Comparison of ENCODE assay signal across 8 cellular contexts in genomic region chr20:33291830-33292355, GRCh38. TPM values are rescaled to one million over a fixed set of nuclear protein-coding genes. Genes with fewer than 3 reads are reported as not detected.
DNase-seq lines count a peak whose midpoint lies in the region; ATAC-seq and TF ChIP-seq lines count a peak whose summit lies in the region.

No MANE protein-coding gene starts in this region.

- H3K27me3 Mint-ChIP-seq in H9 (ENCODE audit: low read depth), result peaks cover 31% of the 10 kb centered on the region

- POLR2A ChIA-PET in BJ (lab: Charles Lee), result no interaction called here

- no peak for ATAC-seq in left ventricle myocardium superior
- no peak for ATAC-seq in GM18861 (IDR thresholded peaks at IDR 0.05; ENCODE audit: unreplicated experiment)
- no peak for ATAC-seq in HG02973 (IDR thresholded peaks at IDR 0.05; ENCODE audit: unreplicated experiment)

- no peak overlapping the region for H3K4ac ChIP-seq in H9 (ENCODE audit: low read depth, low read length)

- no peaks in the 10 kb centered on the region for H3K36me3 ChIP-seq in BJ (ENCODE audit: control insufficient read depth, insufficient read depth, low read length)

- no peaks in the 10 kb centered on the region for H3K79me2 ChIP-seq in H9 (ENCODE audit: insufficient read depth, low read length)

- H3K4me3 ChIP-seq in BJ (ENCODE audit: low read depth, low read length), result no peak overlapping the region

- H3K4me1 ChIP-seq in H9 (ENCODE audit: insufficient read depth, low read length), result no peaks in the 10 kb centered on the region

- no peaks in the 10 kb centered on the region for H3K9me3 ChIP-seq in H9 (ENCODE audit: control insufficient read depth, low read depth, low read length)

- peaks cover 8% of the 10 kb centered on the region for H3K27me3 ChIP-seq in BJ (ENCODE audit: control insufficient read depth, insufficient read depth, low read length)
- no peaks in the 10 kb centered on the region for H3K27me3 ChIP-seq in H9 (ENCODE audit: insufficient read depth, low read length)

- no peak overlapping the region for H2BK12ac ChIP-seq in H9 (ENCODE audit: insufficient read length, low read depth, low read length)

- no peak overlapping the region for H3K27ac ChIP-seq in H9 (ENCODE audit: insufficient read length, low read depth, low read length)

- H4K20me1 ChIP-seq in H9 (ENCODE audit: control insufficient read depth, insufficient read depth, insufficient read length), result no peaks in the 10 kb centered on the region

- H2BK20ac ChIP-seq in H9 (ENCODE audit: low read depth, low read length, poor library complexity, severe bottlenecking), result no peak overlapping the region

- no CpG with 5 or more reads among the region's 7 CpGs for WGBS in H9 (ENCODE audit: extremely low coverage, insufficient read length, low lambda C conversion rate)

- H2BK5ac ChIP-seq in H9 (ENCODE audit: insufficient read length, low read length), result no peak overlapping the region

- no peak overlapping the region for H4K91ac ChIP-seq in H9 (ENCODE audit: insufficient read length, low read depth, low read length)

- H3T11ph ChIP-seq in H9 (ENCODE audit: low read length), result no peak overlapping the region

- no peak overlapping the region for H3K4me3 Mint-ChIP-seq in H9

- no peaks in the 10 kb centered on the region for H3K9me3 Mint-ChIP-seq in H9

- no peaks in the 10 kb centered on the region for H3K79me1 ChIP-seq in H9 (ENCODE audit: insufficient read depth, low read depth, low read length, poor library complexity, severe bottlenecking)

- no peak overlapping the region for H4K5ac ChIP-seq in H9 (ENCODE audit: insufficient read length, low read depth, low read length)

- H2BK15ac ChIP-seq in H9 (ENCODE audit: low read depth, low read length), result no peak overlapping the region

- H3K14ac ChIP-seq in H9 (ENCODE audit: insufficient read depth, low read length), result no peak overlapping the region

- H3K9ac ChIP-seq in H9 (ENCODE audit: extremely low read depth, insufficient read length, low read length), result no peak overlapping the region

- no peak overlapping the region for H3K56ac ChIP-seq in H9 (ENCODE audit: insufficient read length, low read depth, low read length)

- CTCF ChIA-PET in BJ (lab: Yijun Ruan, JAX), result interaction anchor here (0.6 to 2.4 kb wide), 11 partner anchors 8 to 748 kb away, joined by 3 to 9 read pairs (median 3); no protein-coding TSS in a partner anchor

- H3K4me2 ChIP-seq in H9 (ENCODE audit: insufficient read depth, insufficient read length, low read length), result no peak overlapping the region

- TF ChIP-seq CTCF in BJ (IDR thresholded peaks at IDR 0.05; ENCODE audit: insufficient read depth, low read depth, low read length), result peak; percentile 94
- peak; percentile 100 for TF ChIP-seq CTCF in H9 (conservative IDR thresholded peaks at IDR 0.05)

- no peak overlapping the region for H3K18ac ChIP-seq in H9 (ENCODE audit: insufficient read length, low read depth, low read length)

- intact Hi-C loops in left ventricle myocardium superior (cut with micrococcal nuclease), result loop anchor here (10.0 kb wide), 1 partner anchor 387 kb away; no protein-coding TSS in a partner anchor

- H2AK5ac ChIP-seq in H9 (ENCODE audit: insufficient read length, low read length), result no peak overlapping the region

- H3K36me3 Mint-ChIP-seq in H9 (ENCODE audit: insufficient read depth in 1 of 3, low read depth in 3 of 3), result no peaks in the 10 kb centered on the region

- DNase-seq in BJ (ENCODE audit: low read depth) (no peak), H9 (peak; percentile 86), SHP77 (lab: John Stamatoyannopoulos, UW) (peak; percentile 8 to 59), left ventricle myocardium superior (peak; percentile 42)
- DNase-seq in activated naive CD4-positive, alpha-beta T cell (lab: John Stamatoyannopoulos, UW), result peak; percentile 24 to 66 (median 45)
- DNase-seq in stimulated activated CD4-positive, alpha-beta T cell treated with anti-CD3 and anti-CD28 coated beads, Interleukin-12 subunit alpha, Interleukin-12 subunit beta, amount 100 ng/mL, for 24 hours (ENCODE audit: low read depth in 2 of 2), result peak; percentile 31 to 59

- peaks cover 0 to 3% of the 10 kb centered on the region in 2 experiments; a peak in 1 of 4 replicates for H3K4me1 Mint-ChIP-seq in H9

- no peak overlapping the region for H2BK120ac ChIP-seq in H9 (ENCODE audit: low read depth, low read length, poor library complexity, severe bottlenecking)

- H3K27ac Mint-ChIP-seq in H9, result no peak overlapping the region

- no peak overlapping the region for H3K23ac ChIP-seq in H9 (ENCODE audit: insufficient read length, low read depth, low read length)

- H3K23me2 ChIP-seq in H9 (ENCODE audit: insufficient read length, low read depth, low read length, poor library complexity, severe bottlenecking), result no peaks in the 10 kb centered on the region

- no peak overlapping the region for H4K8ac ChIP-seq in H9 (replicated peaks; ENCODE audit: insufficient read length, low read depth, low read length)

- no peak overlapping the region for H2AFZ ChIP-seq in H9 (ENCODE audit: low read length)

RNA-seq across cellular contexts. Expression of gene BPIFB1, which starts 8.9 kb away (rescaled TPM):
- polyA plus RNA-seq in BJ (2011; rRNA removed), result not detected in 2 replicates
- polyA minus RNA-seq in BJ (2011; rRNA and poly(A)+ RNA removed), result not detected in 2 replicates
- not detected in 2 replicates for total RNA-seq in H9 (2021)
- total RNA-seq in left ventricle myocardium superior, result not detected

RNA-seq across cellular contexts. Expression of gene BPIFA1, which starts 56.1 kb away (rescaled TPM):
- polyA plus RNA-seq in BJ (2011; rRNA removed), result not detected in 2 replicates
- polyA minus RNA-seq in BJ (2011; rRNA and poly(A)+ RNA removed), result not detected in 2 replicates
- total RNA-seq in H9 (2021) (not detected in 2 replicates), left ventricle myocardium superior (not detected)
